Comparison of ENCODE assay signal across 10 cellular contexts in genomic region chr7:149494738-149495368, GRCh38. TPM values are rescaled to one million over a fixed set of nuclear protein-coding genes. Genes with fewer than 3 reads are reported as not detected.
DNase-seq lines count a peak whose midpoint lies in the region; ATAC-seq and TF ChIP-seq lines count a peak whose summit lies in the region.
"Had no signal": no experiment of that assay in that cellular context is flagged by ENCODE, and none has a peak within 500 bp of the region (broad histone marks: within the 10 kb centered on the region; RNA-seq: fewer than 3 reads in every experiment).

No MANE protein-coding gene starts in this region.

- H3K9me3 ChIP-seq in ovary = no peaks in the 10 kb centered on the region
- H3K9me3 ChIP-seq: thyroid gland had no signal

- H3K36me3 Mint-ChIP-seq in stimulated activated naive CD8-positive, alpha-beta T cell treated with anti-CD3 and anti-CD28 coated beads, Interleukin-15, Interleukin-2, amounts not matched to agents 100 ng/mL and 50 ng/mL, for 24 hours (ENCODE audit: low read depth) = peaks cover 52% of the 10 kb centered on the region
- H3K36me3 Mint-ChIP-seq in activated T-helper 2 cell treated with anti-CD3 and anti-CD28 coated beads, Interferon-gamma antibody, Interleukin-2, Interleukin-4, amounts not matched to agents 10 μg/mL and 5 μg/mL and 100 μg/mL, durations not matched to agents 14 hours and 24 hours and 36 hours (ENCODE audit: low read depth) = peaks cover 55% of the 10 kb centered on the region

- no peak overlapping the region for H3K4me3 ChIP-seq in ovary
- H3K4me3 ChIP-seq: thyroid gland had no signal

- H3K4me1 ChIP-seq in ovary (ENCODE audit: insufficient read depth) = peaks cover 6% of the 10 kb centered on the region

- no peak for DNase-seq in stimulated activated naive CD8-positive, alpha-beta T cell treated with anti-CD3 and anti-CD28 coated beads, Interleukin-15, Interleukin-2, amounts not matched to agents 100 U/mL and 50 U/mL, for 24 hours
- DNase-seq in activated T-helper 2 cell treated with anti-CD3 and anti-CD28 coated beads, Interferon-gamma antibody, Interleukin-2, Interleukin-4, amounts not matched to agents 10 μg/mL and 5 μg/mL and 100 μg/mL, durations not matched to agents 14 hours and 24 hours and 36 hours (ENCODE audit: low spot score) = no peak
- peak; percentile 9 to 42 for DNase-seq in lung microvascular endothelial cell (ENCODE audit: low read depth in 2 of 2)
- DNase-seq in ovary = no peak
- DNase-seq: NK-92 treated with Interleukin-12 subunit alpha and Interleukin-12 subunit beta, amount 100 ng/mL, for 24 hours had no signal

- peak overlapping the region; percentile 22 for H3K27ac Mint-ChIP-seq in stimulated activated naive CD8-positive, alpha-beta T cell treated with anti-CD3 and anti-CD28 coated beads, Interleukin-15, Interleukin-2, amounts not matched to agents 100 ng/mL and 50 ng/mL, for 24 hours
- peak overlapping the region; percentile 11 for H3K27ac Mint-ChIP-seq in activated T-helper 2 cell treated with anti-CD3 and anti-CD28 coated beads, Interferon-gamma antibody, Interleukin-2, Interleukin-4, amounts not matched to agents 10 μg/mL and 5 μg/mL and 100 μg/mL, durations not matched to agents 14 hours and 24 hours and 36 hours

- WGBS in ovary, 3 donors = 66 to 74% (median 67%) methylated on average over 6 of the region's 6 CpGs

- H3K9me3 Mint-ChIP-seq in stimulated activated naive CD8-positive, alpha-beta T cell treated with anti-CD3 and anti-CD28 coated beads, Interleukin-15, Interleukin-2, amounts not matched to agents 100 ng/mL and 50 ng/mL, for 24 hours = no peaks in the 10 kb centered on the region
- no peaks in the 10 kb centered on the region for H3K9me3 Mint-ChIP-seq in activated T-helper 2 cell treated with anti-CD3 and anti-CD28 coated beads, Interferon-gamma antibody, Interleukin-2, Interleukin-4, amounts not matched to agents 10 μg/mL and 5 μg/mL and 100 μg/mL, durations not matched to agents 14 hours and 24 hours and 36 hours

- no peak for TF ChIP-seq EP300 in ovary (IDR thresholded peaks at IDR 0.05)

- H3K36me3 ChIP-seq in ovary = no peaks in the 10 kb centered on the region

- H3K27me3 Mint-ChIP-seq in stimulated activated naive CD8-positive, alpha-beta T cell treated with anti-CD3 and anti-CD28 coated beads, Interleukin-15, Interleukin-2, amounts not matched to agents 100 ng/mL and 50 ng/mL, for 24 hours = no peaks in the 10 kb centered on the region
- no peaks in the 10 kb centered on the region for H3K27me3 Mint-ChIP-seq in activated T-helper 2 cell treated with anti-CD3 and anti-CD28 coated beads, Interferon-gamma antibody, Interleukin-2, Interleukin-4, amounts not matched to agents 10 μg/mL and 5 μg/mL and 100 μg/mL, durations not matched to agents 14 hours and 24 hours and 36 hours (ENCODE audit: low read depth)

- intact Hi-C loops in activated T-helper 2 cell treated with anti-CD3 and anti-CD28 coated beads, Interferon-gamma antibody, Interleukin-2, Interleukin-4, amounts not matched to agents 10 μg/mL and 5 μg/mL and 100 μg/mL, durations not matched to agents 14 hours and 24 hours and 36 hours (cut with micrococcal nuclease) = loop anchor here (5.0 to 10.0 kb wide), 3 partner anchors 107 to 348 kb away; partner anchors contain the start of genes ZNF398 and ZNF783
- intact Hi-C loops in ovary (cut with DNase I) = loop anchor here in 1 of 4 donors (5.0 kb wide), 1 partner anchor 342 kb away; the partner anchor contains the start of gene ZNF862

- no peak for ATAC-seq in stimulated activated naive CD8-positive, alpha-beta T cell treated with anti-CD3 and anti-CD28 coated beads, Interleukin-15, Interleukin-2, amounts not matched to agents 100 U/mL and 50 U/mL, for 24 hours
- ATAC-seq in GM21723 (IDR thresholded peaks at IDR 0.05; ENCODE audit: unreplicated experiment) (no peak), HG03571 (IDR thresholded peaks at IDR 0.05; ENCODE audit: unreplicated experiment) (no peak), GM21529 (IDR thresholded peaks at IDR 0.05; ENCODE audit: unreplicated experiment) (no peak)

- TF ChIP-seq CTCF in ovary (IDR thresholded peaks at IDR 0.05) = no peak

- H3K27ac ChIP-seq in ovary = peak overlapping the region in 1 of 2 donors; percentile 12

- TF ChIP-seq POLR2A in ovary (IDR thresholded peaks at IDR 0.05) = no peak

- peaks cover 21% of the 10 kb centered on the region for H3K4me1 Mint-ChIP-seq in stimulated activated naive CD8-positive, alpha-beta T cell treated with anti-CD3 and anti-CD28 coated beads, Interleukin-15, Interleukin-2, amounts not matched to agents 100 ng/mL and 50 ng/mL, for 24 hours (ENCODE audit: low read depth)
- peaks cover 25% of the 10 kb centered on the region for H3K4me1 Mint-ChIP-seq in activated T-helper 2 cell treated with anti-CD3 and anti-CD28 coated beads, Interferon-gamma antibody, Interleukin-2, Interleukin-4, amounts not matched to agents 10 μg/mL and 5 μg/mL and 100 μg/mL, durations not matched to agents 14 hours and 24 hours and 36 hours (ENCODE audit: low read depth)

- H3K4me3 Mint-ChIP-seq in stimulated activated naive CD8-positive, alpha-beta T cell treated with anti-CD3 and anti-CD28 coated beads, Interleukin-15, Interleukin-2, amounts not matched to agents 100 ng/mL and 50 ng/mL, for 24 hours = peak overlapping the region; percentile 94
- peak overlapping the region; percentile 38 for H3K4me3 Mint-ChIP-seq in activated T-helper 2 cell treated with anti-CD3 and anti-CD28 coated beads, Interferon-gamma antibody, Interleukin-2, Interleukin-4, amounts not matched to agents 10 μg/mL and 5 μg/mL and 100 μg/mL, durations not matched to agents 14 hours and 24 hours and 36 hours (ENCODE audit: low read depth)

- no peaks in the 10 kb centered on the region for H3K27me3 ChIP-seq in ovary
- H3K27me3 ChIP-seq: thyroid gland had no signal

RNA-seq across cellular contexts. Expression of gene ZNF746, which starts 2.8 kb away (rescaled TPM):
- total RNA-seq in activated T-helper 2 cell treated with anti-CD3 and anti-CD28 coated beads, Interferon-gamma antibody, Interleukin-2, Interleukin-4, amounts not matched to agents 10 μg/mL and 5 μg/mL and 100 μg/mL, durations not matched to agents 14 hours and 24 hours and 36 hours = 23.7 and 26.4 TPM in 2 replicates
- total RNA-seq in lung microvascular endothelial cell = 12.2 and 16.7 TPM in 2 replicates
- 10 to 100 TPM; 13.1 to 19.3 (median 17.4) TPM for total RNA-seq in ovary
- polyA plus RNA-seq in ovary = 1 to 10 TPM; 5.9 to 9.2 TPM

RNA-seq across cellular contexts. Expression of gene ZNF777, which starts 34.0 kb away (rescaled TPM):
- total RNA-seq in activated T-helper 2 cell treated with anti-CD3 and anti-CD28 coated beads, Interferon-gamma antibody, Interleukin-2, Interleukin-4, amounts not matched to agents 10 μg/mL and 5 μg/mL and 100 μg/mL, durations not matched to agents 14 hours and 24 hours and 36 hours = 16.6 TPM in 2 replicates
- total RNA-seq in lung microvascular endothelial cell (2.4 and 2.6 TPM in 2 replicates), ovary (10 to 100 TPM in 5 of 7 donors, 1 to 10 TPM in 2; 5.6 to 20.4 (median 15.8) TPM)
- polyA plus RNA-seq in ovary = 10 to 100 TPM in 1 of 2 donors, 1 to 10 TPM in 1; 3.8 to 13.7 TPM

Comparison
In these comparisons a context has a peak if more than half of its experiments do, and no peak if none do; other contexts are left out.
1. DNase-seq: peak in lung microvascular endothelial cell (2 of 2); none in stimulated activated naive CD8-positive, alpha-beta T cell treated with anti-CD3 and anti-CD28 coated beads, Interleukin-15, Interleukin-2, amounts not matched to agents 100 U/mL and 50 U/mL, for 24 hours (single experiment), activated T-helper 2 cell treated with anti-CD3 and anti-CD28 coated beads, Interferon-gamma antibody, Interleukin-2, Interleukin-4, amounts not matched to agents 10 μg/mL and 5 μg/mL and 100 μg/mL, durations not matched to agents 14 hours and 24 hours and 36 hours (single experiment) and ovary (0 of 5).